ENCODE assay signal across 11 cellular contexts in genomic region chr10:73061743-73062142, GRCh38. TPM values are rescaled to one million over a fixed set of nuclear protein-coding genes. Genes with fewer than 3 reads are reported as not detected.
DNase-seq lines count a peak whose midpoint lies in the region; ATAC-seq and TF ChIP-seq lines count a peak whose summit lies in the region.
"Had no signal": no experiment of that assay in that cellular context is flagged by ENCODE, and none has a peak within 500 bp of the region (broad histone marks: within the 10 kb centered on the region; RNA-seq: fewer than 3 reads in every experiment).

No MANE protein-coding gene starts in this region.

- H3K9me3 ChIP-seq in cardiac muscle cell (ENCODE audit: low read depth) (no peaks in the 10 kb centered on the region), right cardiac atrium (ENCODE audit: control insufficient read depth, low read length) (no peaks in the 10 kb centered on the region), skeletal muscle satellite cell (replicated peaks; ENCODE audit: low read length) (no peaks in the 10 kb centered on the region), upper lobe of right lung (no peaks in the 10 kb centered on the region)
- H3K9me3 ChIP-seq: BLaER1 treated with 17β-estradiol and CSF1 and Interleukin-3, amounts not matched to agents 10 nM and 100 nM had no signal

- peaks cover 18% of the 10 kb centered on the region for H3K36me3 Mint-ChIP-seq in HFFc6 (ENCODE audit: low read depth)
- H3K36me3 Mint-ChIP-seq in activated T-helper 1 cell treated with anti-CD3 and anti-CD28 coated beads, Interleukin-12 subunit alpha, Interleukin-12 subunit beta, Interleukin-2, Interleukin-4 antibody, amounts not matched to agents 30 ng/mL and 10 ng/mL and 1 ng/mL, durations not matched to agents 14 hours and 24 hours and 36 hours (ENCODE audit: low read depth), result peaks cover 34% of the 10 kb centered on the region

- H3K27ac Mint-ChIP-seq in HFFc6, result 0 out of 2 replicates have a peak overlapping the region, but pooled peaks have one; percentile 3
- H3K27ac Mint-ChIP-seq in activated T-helper 1 cell treated with anti-CD3 and anti-CD28 coated beads, Interleukin-12 subunit alpha, Interleukin-12 subunit beta, Interleukin-2, Interleukin-4 antibody, amounts not matched to agents 30 ng/mL and 10 ng/mL and 1 ng/mL, durations not matched to agents 14 hours and 24 hours and 36 hours, result peak overlapping the region; percentile 44
- H3K27ac Mint-ChIP-seq: H9 had no signal

- peak overlapping the region; percentile 14 for H3K9ac ChIP-seq in skeletal muscle satellite cell (ENCODE audit: low read depth, low read length)
- H3K9ac ChIP-seq: BLaER1 treated with 17β-estradiol and CSF1 and Interleukin-3, amounts not matched to agents 10 nM and 100 nM had no signal

- H3K36me3 ChIP-seq in cardiac muscle cell (peaks cover 50% of the 10 kb centered on the region), skeletal muscle satellite cell (ENCODE audit: insufficient read depth, low read length) (peaks cover 45% of the 10 kb centered on the region), upper lobe of right lung (peaks cover 35% of the 10 kb centered on the region)

- no peak overlapping the region for H3K4me3 Mint-ChIP-seq in HFFc6
- H3K4me3 Mint-ChIP-seq in activated T-helper 1 cell treated with anti-CD3 and anti-CD28 coated beads, Interleukin-12 subunit alpha, Interleukin-12 subunit beta, Interleukin-2, Interleukin-4 antibody, amounts not matched to agents 30 ng/mL and 10 ng/mL and 1 ng/mL, durations not matched to agents 14 hours and 24 hours and 36 hours, result no peak overlapping the region
- H3K4me3 Mint-ChIP-seq: CD4-positive, CD25-positive, alpha-beta regulatory T cell; H9 had no signal

- TF ChIP-seq CTCF in cardiac muscle cell (IDR thresholded peaks at IDR 0.05; ENCODE audit: low read depth, low read length), result no peak
- no peak for TF ChIP-seq CTCF in HFFc6 (IDR thresholded peaks at IDR 0.05)
- TF ChIP-seq CTCF in upper lobe of right lung (IDR thresholded peaks at IDR 0.05), result no peak

- WGBS in right cardiac atrium, result 88% methylated on average over 1 of the region's 1 CpG

- peak overlapping the region; percentile 55 for H3K4me2 ChIP-seq in skeletal muscle satellite cell (ENCODE audit: low read length)
- H3K4me2 ChIP-seq: BLaER1 treated with 17β-estradiol and CSF1 and Interleukin-3, amounts not matched to agents 10 nM and 100 nM had no signal

- H3K27ac ChIP-seq in cardiac muscle cell (peak overlapping the region; percentile 80), right cardiac atrium (ENCODE audit: low read length) (no peak overlapping the region), upper lobe of right lung (no peak overlapping the region)
- H3K27ac ChIP-seq: BLaER1 treated with 17β-estradiol and CSF1 and Interleukin-3, amounts not matched to agents 10 nM and 100 nM had no signal

- no peaks in the 10 kb centered on the region for H3K27me3 ChIP-seq in cardiac muscle cell
- no peaks in the 10 kb centered on the region for H3K27me3 ChIP-seq in right cardiac atrium (ENCODE audit: control insufficient read depth, insufficient read depth)
- H3K27me3 ChIP-seq in skeletal muscle satellite cell (ENCODE audit: control insufficient read depth, insufficient read depth, low read length), result no peaks in the 10 kb centered on the region
- no peaks in the 10 kb centered on the region for H3K27me3 ChIP-seq in upper lobe of right lung
- H3K27me3 ChIP-seq: BLaER1 treated with 17β-estradiol and CSF1 and Interleukin-3, amounts not matched to agents 10 nM and 100 nM had no signal

- no peaks in the 10 kb centered on the region for H3K9me3 Mint-ChIP-seq in HFFc6
- no peaks in the 10 kb centered on the region for H3K9me3 Mint-ChIP-seq in activated T-helper 1 cell treated with anti-CD3 and anti-CD28 coated beads, Interleukin-12 subunit alpha, Interleukin-12 subunit beta, Interleukin-2, Interleukin-4 antibody, amounts not matched to agents 30 ng/mL and 10 ng/mL and 1 ng/mL, durations not matched to agents 14 hours and 24 hours and 36 hours
- H3K9me3 Mint-ChIP-seq: CD4-positive, CD25-positive, alpha-beta regulatory T cell; H9 had no signal

- intact Hi-C loops in right cardiac atrium (cut with DNase I) (no loop called here), upper lobe of right lung (cut with DNase I) (no loop called here)
- intact Hi-C loops in activated T-helper 1 cell treated with anti-CD3 and anti-CD28 coated beads, Interleukin-12 subunit alpha, Interleukin-12 subunit beta, Interleukin-2, Interleukin-4 antibody, amounts not matched to agents 30 ng/mL and 10 ng/mL and 1 ng/mL, durations not matched to agents 14 hours and 24 hours and 36 hours (cut with micrococcal nuclease), result loop anchor here (1.0 to 10.0 kb wide), 5 partner anchors 34 to 697 kb away; partner anchors contain the start of gene MCU

- peaks cover 39% of the 10 kb centered on the region for H3K4me1 Mint-ChIP-seq in HFFc6 (ENCODE audit: low read depth)
- peaks cover 19% of the 10 kb centered on the region for H3K4me1 Mint-ChIP-seq in activated T-helper 1 cell treated with anti-CD3 and anti-CD28 coated beads, Interleukin-12 subunit alpha, Interleukin-12 subunit beta, Interleukin-2, Interleukin-4 antibody, amounts not matched to agents 30 ng/mL and 10 ng/mL and 1 ng/mL, durations not matched to agents 14 hours and 24 hours and 36 hours (ENCODE audit: low read depth)
- H3K4me1 Mint-ChIP-seq: H9 had no signal

- peaks cover 15% of the 10 kb centered on the region for H3K4me1 ChIP-seq in cardiac muscle cell (ENCODE audit: low read depth)
- H3K4me1 ChIP-seq in right cardiac atrium (ENCODE audit: control insufficient read depth, insufficient read depth, low read length), result peaks cover 2% of the 10 kb centered on the region
- peaks cover 20% of the 10 kb centered on the region for H3K4me1 ChIP-seq in skeletal muscle satellite cell (ENCODE audit: control insufficient read depth, insufficient read depth, low read length)
- H3K4me1 ChIP-seq in upper lobe of right lung, result no peaks in the 10 kb centered on the region

- no peaks in the 10 kb centered on the region for H3K27me3 Mint-ChIP-seq in HFFc6 (ENCODE audit: insufficient read depth)
- no peaks in the 10 kb centered on the region for H3K27me3 Mint-ChIP-seq in activated T-helper 1 cell treated with anti-CD3 and anti-CD28 coated beads, Interleukin-12 subunit alpha, Interleukin-12 subunit beta, Interleukin-2, Interleukin-4 antibody, amounts not matched to agents 30 ng/mL and 10 ng/mL and 1 ng/mL, durations not matched to agents 14 hours and 24 hours and 36 hours (ENCODE audit: insufficient read depth)
- H3K27me3 Mint-ChIP-seq: CD4-positive, CD25-positive, alpha-beta regulatory T cell had no signal

- no peak for ATAC-seq in right cardiac atrium
- no peak for ATAC-seq in upper lobe of right lung

- no peak for DNase-seq in cardiac muscle cell (ENCODE audit: low read depth in 1 of 2, low spot score in 1 of 2)
- DNase-seq in right cardiac atrium, result no peak
- DNase-seq in HFFc6, result no peak
- DNase-seq in activated T-helper 1 cell treated with anti-CD3 and anti-CD28 coated beads, Interleukin-12 subunit alpha, Interleukin-12 subunit beta, Interleukin-2, Interleukin-4 antibody, amounts not matched to agents 30 ng/mL and 10 ng/mL and 1 ng/mL, durations not matched to agents 14 hours and 24 hours and 36 hours (ENCODE audit: low spot score), result no peak
- DNase-seq in upper lobe of right lung, result no peak
- no peak for DNase-seq in amniotic stem cell (lab: John Stamatoyannopoulos, UW)
- DNase-seq: GOT3, H9 had no signal

- no peak overlapping the region for H3K4me3 ChIP-seq in cardiac muscle cell
- H3K4me3 ChIP-seq in right cardiac atrium (ENCODE audit: low read length), result no peak overlapping the region
- H3K4me3 ChIP-seq in skeletal muscle satellite cell (ENCODE audit: low read length), result no peak overlapping the region
- no peak overlapping the region for H3K4me3 ChIP-seq in upper lobe of right lung
- H3K4me3 ChIP-seq: BLaER1 treated with 17β-estradiol and CSF1 and Interleukin-3, amounts not matched to agents 10 nM and 100 nM had no signal

RNA-seq across cellular contexts. Expression of gene P4HA1, which starts 34.9 kb away (rescaled TPM):
- total RNA-seq in cardiac muscle cell (92.0 and 103 TPM in 2 replicates), right cardiac atrium (10 to 100 TPM; 37.4 to 55.8 (median 43.9) TPM), upper lobe of right lung (51.8 TPM)
- polyA plus RNA-seq in cardiac muscle cell (172 and 174 TPM in 2 replicates), right cardiac atrium (21.8 TPM)
- total RNA-seq in HFFc6 (2021; fragmentation: NEBNext Ultra II Directional; extraction: Animal tissue kit (Norgen Biotek cat#: 25700)), result 100 to 1,000 TPM; 117 to 192 (median 127) TPM
- total RNA-seq in activated T-helper 1 cell treated with anti-CD3 and anti-CD28 coated beads, Interleukin-12 subunit alpha, Interleukin-12 subunit beta, Interleukin-2, Interleukin-4 antibody, amounts not matched to agents 30 ng/mL and 10 ng/mL and 1 ng/mL, durations not matched to agents 14 hours and 24 hours and 36 hours, result 52.8 and 54.5 TPM in 2 replicates
- total RNA-seq in skeletal muscle satellite cell (2012; rRNA removed), result 194 and 224 TPM in 2 replicates

RNA-seq across cellular contexts. Expression of gene NUDT13, which starts 48.5 kb away (rescaled TPM):
- total RNA-seq in cardiac muscle cell (1.5 and 2.1 TPM in 2 replicates), right cardiac atrium (1 to 10 TPM; 1.9 to 4.1 (median 2.8) TPM), upper lobe of right lung (2.3 TPM)
- polyA plus RNA-seq in cardiac muscle cell (1.7 and 3.1 TPM in 2 replicates), right cardiac atrium (2.7 TPM)
- total RNA-seq in HFFc6 (2021; fragmentation: NEBNext Ultra II Directional; extraction: Animal tissue kit (Norgen Biotek cat#: 25700)), result 1 to 10 TPM; 1.3 to 2.3 (median 2.1) TPM
- total RNA-seq in activated T-helper 1 cell treated with anti-CD3 and anti-CD28 coated beads, Interleukin-12 subunit alpha, Interleukin-12 subunit beta, Interleukin-2, Interleukin-4 antibody, amounts not matched to agents 30 ng/mL and 10 ng/mL and 1 ng/mL, durations not matched to agents 14 hours and 24 hours and 36 hours, result 0.81 and 0.83 TPM in 2 replicates
- 0.76 and 1.1 TPM in 2 replicates for total RNA-seq in skeletal muscle satellite cell (2012; rRNA removed)
